Comparison of ENCODE assay signal across 28 cellular contexts in the genomic region with DNA sequence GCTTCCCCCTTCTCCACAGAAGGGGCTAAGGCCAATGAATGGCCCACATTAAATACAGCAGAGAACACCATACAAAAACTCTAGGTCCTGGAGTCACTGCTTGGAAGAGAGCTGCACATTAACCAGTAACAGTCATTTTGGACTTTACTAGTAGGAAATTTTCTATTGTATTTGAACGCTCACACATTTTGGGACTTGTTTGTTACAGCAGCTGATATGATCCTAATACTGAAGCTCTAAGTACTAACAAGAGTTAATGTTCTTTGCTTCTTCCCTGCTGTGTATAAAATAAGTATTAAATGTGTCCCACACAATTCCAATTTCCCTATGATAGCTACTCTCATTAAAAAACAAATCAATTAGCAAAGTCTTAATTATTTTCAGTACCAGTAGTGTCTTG.
"Had no signal": no experiment of that assay in that cellular context is flagged by ENCODE, and none has a peak within 500 bp of the region (broad histone marks: within the 10 kb centered on the region; RNA-seq: fewer than 3 reads in every experiment).

No MANE protein-coding gene starts in this region.

- H3K4me1 ChIP-seq: colonic mucosa, esophagus muscularis mucosa, foreskin keratinocyte, gastrocnemius medialis, gastroesophageal sphincter, heart left ventricle had no signal

- H3K9me3 ChIP-seq: colonic mucosa, gastrocnemius medialis had no signal

- DNase-seq: colonic mucosa; cortex of kidney; dermis blood vessel endothelial cell; dorsolateral prefrontal cortex; effector CD4-positive, alpha-beta T cell; effector CD8-positive, alpha-beta T cell; effector memory CD4-positive, alpha-beta T cell; effector memory CD8-positive, alpha-beta T cell; endodermal cell; erythroblast; esophagus squamous epithelium; foreskin fibroblast; foreskin keratinocyte; foreskin melanocyte; gastrocnemius medialis; glutamatergic neuron; head of caudate nucleus; heart left ventricle had no signal

- H3K27ac ChIP-seq: colonic mucosa, coronary artery, dorsolateral prefrontal cortex, epithelial cell of prostate, esophagus muscularis mucosa, esophagus squamous epithelium, foreskin keratinocyte, gastrocnemius medialis, gastroesophageal sphincter, heart left ventricle had no signal

- H3K4me3 ChIP-seq: colonic mucosa, coronary artery, dorsolateral prefrontal cortex, esophagus muscularis mucosa, esophagus squamous epithelium, gastrocnemius medialis, gastroesophageal sphincter, heart left ventricle had no signal

- ATAC-seq: effector memory CD8-positive, alpha-beta T cell; esophagus mucosa; foreskin keratinocyte; gastrocnemius medialis; gastroesophageal sphincter; heart left ventricle had no signal

- H3K36me3 ChIP-seq: colonic mucosa, esophagus muscularis mucosa, esophagus squamous epithelium, gastrocnemius medialis, gastroesophageal sphincter, heart left ventricle had no signal

- FAIRE-seq: colon, endometrium, endothelial cell of umbilical vein, frontal cortex had no signal

- H3K27ac Mint-ChIP-seq: dendritic cell treated with granulocyte-macrophage colony-stimulating factor and Interleukin-4, amounts not matched to agents 40 ng/mL and 50 ng/mL, for 4 days; effector memory CD8-positive, alpha-beta T cell; endodermal cell had no signal

- H3K4me3 Mint-ChIP-seq: dendritic cell treated with granulocyte-macrophage colony-stimulating factor and Interleukin-4, amounts not matched to agents 40 ng/mL and 50 ng/mL, for 4 days; effector memory CD8-positive, alpha-beta T cell; endodermal cell had no signal
